In the genomic region with DNA sequence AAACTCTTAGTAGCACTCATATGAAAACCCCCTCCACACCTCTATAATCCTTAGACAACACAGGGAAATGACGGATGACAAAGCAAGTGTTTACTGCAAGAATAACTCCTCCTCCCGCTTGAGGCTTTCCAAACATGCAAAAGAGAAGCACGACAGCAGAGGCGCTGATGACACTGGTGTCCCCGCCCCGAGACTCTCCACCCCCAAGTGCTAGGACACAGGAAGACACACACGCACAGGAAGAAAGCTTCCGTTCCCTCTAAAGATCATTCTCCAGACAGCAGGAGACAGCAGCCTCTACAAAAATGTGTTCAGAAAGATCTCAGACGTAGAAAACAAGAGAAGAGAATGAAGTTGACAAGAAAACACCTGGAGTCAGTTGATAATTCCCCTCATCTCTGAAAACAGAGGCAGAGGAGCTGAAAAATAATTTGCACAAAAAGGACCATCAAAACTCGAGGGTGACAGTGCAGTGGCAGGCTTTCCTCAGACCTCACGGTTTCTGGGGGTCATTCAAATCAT, we compare ENCODE assay signal across 8 cellular contexts.
DNase-seq lines count a peak whose midpoint lies in the region; ATAC-seq, FAIRE-seq and TF ChIP-seq lines count a peak whose summit lies in the region.

No MANE protein-coding gene starts in this region.

- TF ChIP-seq CTCF in MCF 10A (IDR thresholded peaks at IDR 0.05; ENCODE audit: unreplicated experiment) = no peak
- TF ChIP-seq CTCF in mucosa of descending colon (IDR thresholded peaks at IDR 0.05) = no peak

- no peaks in the 10 kb centered on the region for H3K27me3 Mint-ChIP-seq in MCF 10A (ENCODE audit: insufficient read depth, unreplicated experiment)

- peak; percentile 82 for FAIRE-seq in GM12891 (lab: Jason Lieb, UNC)

- ATAC-seq in HG03521 (IDR thresholded peaks at IDR 0.05; ENCODE audit: unreplicated experiment) (peak; percentile 51), mucosa of descending colon (peak; percentile 85), GM18861 (IDR thresholded peaks at IDR 0.05; ENCODE audit: unreplicated experiment) (no peak)
- peak; percentile 79 for ATAC-seq in stimulated activated effector memory CD8-positive, alpha-beta T cell treated with anti-CD3 and anti-CD28 coated beads, Interleukin-12 subunit alpha, Interleukin-12 subunit beta, amount 100 ng/mL, for 72 hours

- no peaks in the 10 kb centered on the region for H3K4me1 ChIP-seq in mucosa of descending colon (ENCODE audit: low read depth)

- peak; percentile 54 for DNase-seq in GM12891 (ENCODE audit: insufficient read length, low spot score)
- peak; percentile 71 for DNase-seq in UCSD-AML1 (lab: John Stamatoyannopoulos, UW; ENCODE audit: unreplicated experiment)
- DNase-seq in MCF 10A (ENCODE audit: unreplicated experiment) = no peak
- peak; percentile 56 to 77 (median 62) for DNase-seq in mucosa of descending colon
- DNase-seq in stimulated activated effector memory CD8-positive, alpha-beta T cell treated with anti-CD3 and anti-CD28 coated beads, Interleukin-12 subunit alpha, Interleukin-12 subunit beta, amount 100 ng/mL, for 72 hours (ENCODE audit: low spot score in 2 of 2) = peak; percentile 32 to 67
- DNase-seq in NCI-H2029 (lab: John Stamatoyannopoulos, UW) = no peak

- CTCF ChIA-PET in MCF 10A (lab: Yijun Ruan, JAX) = interaction anchor here (0.5 to 1.1 kb wide), 3 partner anchors 24 to 669 kb away, joined by 3 read pairs; no protein-coding TSS in a partner anchor

- TF ChIP-seq POLR2A in GM12891 (IDR thresholded peaks at IDR 0.05; ENCODE audit: low read depth, low read length) = no peak

- H3K36me3 ChIP-seq in mucosa of descending colon (ENCODE audit: low read depth) = no peaks in the 10 kb centered on the region

- peaks cover 100% of the 10 kb centered on the region for H3K36me3 Mint-ChIP-seq in MCF 10A (ENCODE audit: insufficient read depth, unreplicated experiment)
- peaks cover 27% of the 10 kb centered on the region for H3K36me3 Mint-ChIP-seq in stimulated activated effector memory CD8-positive, alpha-beta T cell treated with anti-CD3 and anti-CD28 coated beads, Interleukin-12 subunit alpha, Interleukin-12 subunit beta, amount 100 ng/mL, for 72 hours

- H3K4me3 ChIP-seq in mucosa of descending colon = no peak overlapping the region

- BruUV-seq in MCF 10A (replicated peaks; lab: Mats Ljungman, UMichigan) = no TSS peak

- peak overlapping the region; percentile 61 for H3K27ac Mint-ChIP-seq in MCF 10A (ENCODE audit: low read depth, unreplicated experiment)
- peak overlapping the region; percentile 85 for H3K27ac Mint-ChIP-seq in stimulated activated effector memory CD8-positive, alpha-beta T cell treated with anti-CD3 and anti-CD28 coated beads, Interleukin-12 subunit alpha, Interleukin-12 subunit beta, amount 100 ng/mL, for 72 hours

- H3K4me3 Mint-ChIP-seq in MCF 10A (ENCODE audit: unreplicated experiment) = no peak overlapping the region
- H3K4me3 Mint-ChIP-seq in stimulated activated effector memory CD8-positive, alpha-beta T cell treated with anti-CD3 and anti-CD28 coated beads, Interleukin-12 subunit alpha, Interleukin-12 subunit beta, amount 100 ng/mL, for 72 hours = peak overlapping the region; percentile 64

- POLR2A ChIA-PET in MCF 10A (lab: Yijun Ruan, JAX) = interaction anchor here (0.8 to 1.5 kb wide), 5 partner anchors 12 to 113 kb away, joined by 3 to 4 read pairs (median 3); no protein-coding TSS in a partner anchor

- H3K4me1 Mint-ChIP-seq in MCF 10A (ENCODE audit: insufficient read depth, unreplicated experiment) = peaks cover 10% of the 10 kb centered on the region
- H3K4me1 Mint-ChIP-seq in stimulated activated effector memory CD8-positive, alpha-beta T cell treated with anti-CD3 and anti-CD28 coated beads, Interleukin-12 subunit alpha, Interleukin-12 subunit beta, amount 100 ng/mL, for 72 hours = peaks cover 48% of the 10 kb centered on the region

- no peaks in the 10 kb centered on the region for H3K9me3 Mint-ChIP-seq in MCF 10A (ENCODE audit: unreplicated experiment)
- H3K9me3 Mint-ChIP-seq in stimulated activated effector memory CD8-positive, alpha-beta T cell treated with anti-CD3 and anti-CD28 coated beads, Interleukin-12 subunit alpha, Interleukin-12 subunit beta, amount 100 ng/mL, for 72 hours = no peaks in the 10 kb centered on the region

- H3K9me3 ChIP-seq in mucosa of descending colon = no peaks in the 10 kb centered on the region

- intact Hi-C loops in MCF 10A (cut with micrococcal nuclease) (no loop called here), mucosa of descending colon (cut with DNase I, micrococcal nuclease) (no loop called here)

TF ChIP-seq in GM12891, 5 proteins besides CTCF, POLR2A, EP300 and RAD21:
- TF ChIP-seq TAF1 (IDR thresholded peaks at IDR 0.05; ENCODE audit: low read depth, low read length) = no peak
- TF ChIP-seq POLR2AphosphoS5 (IDR thresholded peaks at IDR 0.05; ENCODE audit: low read depth, low read length) = no peak
- TF ChIP-seq POU2F2 (IDR thresholded peaks at IDR 0.05; ENCODE audit: low read depth, low read length) = no peak
- TF ChIP-seq SPI1 (IDR thresholded peaks at IDR 0.05; ENCODE audit: low read depth, low read length) = no peak
- TF ChIP-seq PAX5 (IDR thresholded peaks at IDR 0.05; ENCODE audit: insufficient read depth, low read length, severe bottlenecking) = no peak
TF ChIP-seq in GM12891: peak in this region for 0.

Comparison
In these comparisons a context has a peak if more than half of its experiments do, and no peak if none do; other contexts are left out.
1. DNase-seq: peak in GM12891 (single experiment), UCSD-AML1 (single experiment), mucosa of descending colon (3 of 3) and stimulated activated effector memory CD8-positive, alpha-beta T cell treated with anti-CD3 and anti-CD28 coated beads, Interleukin-12 subunit alpha, Interleukin-12 subunit beta, amount 100 ng/mL, for 72 hours (2 of 2); none in MCF 10A (single experiment) and NCI-H2029 (single experiment).